ENCODE assay signal across 25 cellular contexts in the genomic region with DNA sequence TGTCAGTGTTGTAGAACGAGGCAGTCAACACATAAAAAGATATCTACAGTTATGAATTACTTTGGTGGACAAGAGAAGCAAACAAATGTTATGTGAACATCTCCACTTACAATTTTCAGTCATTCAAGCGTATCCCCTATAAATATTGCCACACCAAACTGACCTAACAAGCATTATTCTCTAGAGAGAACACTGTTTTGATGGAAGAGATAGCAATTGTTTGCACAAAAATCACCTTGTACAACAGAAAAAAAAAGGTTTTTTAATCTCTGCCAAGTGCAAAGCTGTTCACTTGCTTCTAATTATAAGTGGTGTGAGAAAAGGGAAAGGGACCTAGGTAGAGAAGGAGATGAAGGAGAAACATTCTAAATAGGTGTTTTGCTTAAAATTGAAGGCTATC. TPM values are rescaled to one million over a fixed set of nuclear protein-coding genes. Genes with fewer than 3 reads are reported as not detected.
"Had no signal": no experiment of that assay in that cellular context is flagged by ENCODE, and none has a peak within 500 bp of the region (broad histone marks: within the 10 kb centered on the region; RNA-seq: fewer than 3 reads in every experiment).

No MANE protein-coding gene starts in this region.

- DNase-seq: activated CD4-positive, alpha-beta memory T cell treated with anti-CD3 and anti-CD28 coated beads, Interleukin-2, amount 10 ng/mL, durations not matched to agents 7 days and 5 days; activated CD4-positive, alpha-beta T cell treated with anti-CD3 and anti-CD28 coated beads for 36 hours; activated CD4-positive, alpha-beta T cell treated with anti-CD3 and anti-CD28 coated beads, Interleukin-2, amount 10 ng/mL, durations not matched to agents 7 days and 5 days; activated CD4-positive, alpha-beta T cell treated with anti-CD3 and anti-CD28 coated beads, Interleukin-2, amount 50 U/mL, for 4 hours; activated CD4-positive, CD25-positive, alpha-beta regulatory T cell; activated CD4-positive, CD25-positive, alpha-beta regulatory T cell treated with anti-CD3 and anti-CD28 coated beads, Interleukin-2, amount 50 U/mL, for 72 hours; activated CD8-positive, alpha-beta memory T cell treated with anti-CD3 and anti-CD28 coated beads, Interleukin-2, amount 50 U/mL, for 48 hours; activated effector memory CD4-positive, alpha-beta T cell treated with Interleukin-2 at 50 U/mL for 16 hours; activated gamma-delta T cell treated with Interleukin-2 at 50 U/mL for 16 hours; activated naive CD4-positive, alpha-beta T cell treated with anti-CD3 and anti-CD28 coated beads, Interleukin-2, amount 50 U/mL, for 16 hours; activated naive CD4-positive, alpha-beta T cell treated with Interleukin-2 at 50 U/mL for 16 hours; activated T-cell treated with anti-CD3 and anti-CD28 coated beads for 4 hours; activated T-cell treated with anti-CD3 and anti-CD28 coated beads, Interleukin-2, amount 50 U/mL, for 4 hours; amniotic stem cell; anterior cingulate cortex; brain microvascular endothelial cell; dorsolateral prefrontal cortex; effector memory CD4-positive, alpha-beta T cell; erythroblast; foreskin keratinocyte; gastrocnemius medialis; glutamatergic neuron; heart left ventricle; T-helper 2 cell had no signal

- ATAC-seq: activated CD4-positive, alpha-beta T cell treated with anti-CD3 and anti-CD28 coated beads for 36 hours; activated T-cell treated with anti-CD3 and anti-CD28 coated beads, Interleukin-2, amount 50 U/mL, for 4 hours; activated T-helper 17 cell treated with anti-CD3 and anti-CD28 coated beads, Interleukin-2, amount 50 U/mL, for 72 hours; foreskin keratinocyte; gastrocnemius medialis; heart left ventricle had no signal

RNA-seq across cellular contexts. Expression of a gene that starts 33.8 kb away (rescaled TPM):
- total RNA-seq: activated CD4-positive, alpha-beta memory T cell treated with anti-CD3 and anti-CD28 coated beads, Interleukin-2, amount 10 ng/mL, durations not matched to agents 7 days and 5 days; activated CD4-positive, alpha-beta T cell treated with anti-CD3 and anti-CD28 coated beads for 36 hours; activated CD4-positive, alpha-beta T cell treated with anti-CD3 and anti-CD28 coated beads, Interleukin-2, amount 10 ng/mL, durations not matched to agents 7 days and 5 days; activated T-helper 17 cell treated with anti-CD3 and anti-CD28 coated beads, Interleukin-2, amount 50 U/mL, for 72 hours had no signal
